17 cellular contexts compared by ENCODE assay signal in the genomic region with DNA sequence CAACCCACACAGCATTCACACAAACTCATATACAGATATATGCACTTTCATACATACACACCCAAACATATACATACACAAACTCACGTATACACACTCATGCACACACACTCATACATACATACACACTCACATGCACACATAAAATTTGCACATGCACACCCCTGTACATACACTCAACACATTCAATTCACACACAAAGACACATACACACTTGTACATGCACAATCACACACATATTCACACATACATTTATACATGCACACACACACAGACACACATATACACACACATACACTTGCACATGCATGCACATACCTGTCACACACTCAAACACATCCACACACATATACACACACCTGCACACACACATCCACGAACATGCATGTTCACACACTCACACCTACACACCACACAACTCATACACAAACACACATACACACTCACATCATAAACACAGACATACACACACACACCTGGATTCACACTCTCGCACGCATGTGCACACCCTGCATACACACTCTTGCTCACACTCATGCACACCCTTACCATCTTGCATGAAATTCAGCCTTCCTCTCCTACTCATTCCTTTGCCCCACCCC.
"Had no signal": no experiment of that assay in that cellular context is flagged by ENCODE, and none has a peak within 500 bp of the region (broad histone marks: within the 10 kb centered on the region; RNA-seq: fewer than 3 reads in every experiment).

No MANE protein-coding gene starts in this region.

- H3K9me3 ChIP-seq: neutrophil, sigmoid colon, stomach, thoracic aorta, transverse colon had no signal

- H3K27ac ChIP-seq: foreskin keratinocyte, neutrophil, sigmoid colon, skin epidermis, stomach, thoracic aorta, transverse colon had no signal

- H3K36me3 ChIP-seq: neutrophil, sigmoid colon, stomach, thoracic aorta, transverse colon had no signal

- H3K27me3 ChIP-seq: neutrophil, sigmoid colon, stomach, transverse colon had no signal

- H3K4me1 ChIP-seq: foreskin keratinocyte had no signal

- H3K4me3 ChIP-seq: lung, sigmoid colon, skin epidermis, stomach, thoracic aorta, transverse colon had no signal

- FAIRE-seq: kidney had no signal

- ATAC-seq: effector memory CD8-positive, alpha-beta T cell; foreskin keratinocyte; left cardiac atrium; left ventricle myocardium superior; naive thymus-derived CD8-positive, alpha-beta T cell had no signal

- DNase-seq: effector memory CD8-positive, alpha-beta T cell; erythroblast; foreskin keratinocyte; kidney; left cardiac atrium; left ventricle myocardium superior; naive thymus-derived CD8-positive, alpha-beta T cell; sigmoid colon; stimulated activated CD4-positive, alpha-beta T cell treated with anti-CD3 and anti-CD28 coated beads, Interleukin-12 subunit alpha, Interleukin-12 subunit beta, amount 100 ng/mL, for 4 hours; stimulated activated naive CD4-positive, alpha-beta T cell; stomach; substantia nigra; transverse colon had no signal
